9 cellular contexts compared by ENCODE assay signal in genomic region chr10:2137549-2138174, GRCh38.
A peak's percentile ranks its signal among the peaks of the same experiment; 100 is the strongest.
DNase-seq lines count a peak whose midpoint lies in the region; ATAC-seq and TF ChIP-seq lines count a peak whose summit lies in the region.
"Had no signal": no experiment of that assay in that cellular context is flagged by ENCODE, and none has a peak within 500 bp of the region (broad histone marks: within the 10 kb centered on the region; RNA-seq: fewer than 3 reads in every experiment).

No MANE protein-coding gene starts in this region.

- H3K36me3 ChIP-seq in uterus, result no peaks in the 10 kb centered on the region

- DNase-seq in AML-193 (lab: John Stamatoyannopoulos, UW), result peak; percentile 18 to 19
- DNase-seq in NB4 (ENCODE audit: low read depth), result peak; percentile 14
- DNase-seq in posterior cingulate gyrus, result no peak
- no peak for DNase-seq in activated T-cell treated with anti-CD3 and anti-CD28 coated beads for 4 hours
- DNase-seq in uterus, result no peak
- DNase-seq: IMR-90 had no signal

- no peaks in the 10 kb centered on the region for H3K4me1 ChIP-seq in uterus

- no peak overlapping the region for H3K27ac ChIP-seq in uterus

- ATAC-seq in esophagus mucosa, result peak; percentile 59
- ATAC-seq in HG03025 (IDR thresholded peaks at IDR 0.05; ENCODE audit: low FRiP score, unreplicated experiment), result no peak

- H3K4me3 ChIP-seq in NB4 (ENCODE audit: low read depth, low read length), result no peak overlapping the region
- H3K4me3 ChIP-seq in uterus, result no peak overlapping the region

- TF ChIP-seq POLR2A in NB4 (IDR thresholded peaks at IDR 0.05; ENCODE audit: extremely low read depth, insufficient read length) (no peak), uterus (IDR thresholded peaks at IDR 0.05) (no peak)

- intact Hi-C loops in posterior cingulate gyrus (cut with DNase I), result no loop called here
- intact Hi-C loops in uterus (cut with DNase I; ENCODE audit: low total_unique reads), result no loop called here

- H3K27me3 ChIP-seq in uterus, result no peaks in the 10 kb centered on the region

- TF ChIP-seq CTCF in GM12874 (IDR thresholded peaks at IDR 0.05; ENCODE audit: insufficient read depth, low read depth, low read length), result peak; percentile 45
- TF ChIP-seq CTCF in NB4 (IDR thresholded peaks at IDR 0.05; ENCODE audit: low read depth, low read length), result peak; percentile 32
- TF ChIP-seq CTCF in uterus (IDR thresholded peaks at IDR 0.05), result no peak

- H3K9me3 ChIP-seq in uterus, result no peaks in the 10 kb centered on the region

Comparison
In these comparisons a context has a peak if more than half of its experiments do, and no peak if none do; other contexts are left out.
1. DNase-seq: peak in AML-193 (2 of 2) and NB4 (single experiment); none in posterior cingulate gyrus (0 of 10), activated T-cell treated with anti-CD3 and anti-CD28 coated beads for 4 hours (single experiment) and uterus (0 of 2).
2. CTCF ChIP-seq: peak in GM12874 (single experiment) and NB4 (single experiment); none in uterus (0 of 4).